In genomic region chr14:100323121-100323941, GRCh38 we compare ENCODE assay signal across 1 cellular context.
TF ChIP-seq lines count a peak whose summit lies in the region.

TSS of gene SLC25A47 (plus strand) at chr14:100323339. CDS start at chr14:100323415, 76 bp downstream.

TF ChIP-seq in H1, 55 proteins besides CTCF, POLR2A, EP300 and RAD21:
- no peak for TF ChIP-seq GTF2F1 (IDR thresholded peaks at IDR 0.05; ENCODE audit: borderline replicate concordance, low read depth, low read length)
- no peak for TF ChIP-seq FOSL1 (IDR thresholded peaks at IDR 0.05; ENCODE audit: insufficient read depth, low read depth, low read length)
- no peak for TF ChIP-seq CHD1 (IDR thresholded peaks at IDR 0.05; ENCODE audit: low read depth, low read length)
- no peak for TF ChIP-seq KDM1A (IDR thresholded peaks at IDR 0.05; ENCODE audit: borderline replicate concordance, low read length)
- TF ChIP-seq ASH2L (IDR thresholded peaks at IDR 0.05; ENCODE audit: low read length) = no peak
- TF ChIP-seq, protein P1, sequence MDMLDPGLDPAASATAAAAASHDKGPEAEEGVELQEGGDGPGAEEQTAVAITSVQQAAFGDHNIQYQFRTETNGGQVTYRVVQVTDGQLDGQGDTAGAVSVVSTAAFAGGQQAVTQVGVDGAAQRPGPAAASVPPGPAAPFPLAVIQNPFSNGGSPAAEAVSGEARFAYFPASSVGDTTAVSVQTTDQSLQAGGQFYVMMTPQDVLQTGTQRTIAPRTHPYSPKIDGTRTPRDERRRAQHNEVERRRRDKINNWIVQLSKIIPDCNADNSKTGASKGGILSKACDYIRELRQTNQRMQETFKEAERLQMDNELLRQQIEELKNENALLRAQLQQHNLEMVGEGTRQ (IDR thresholded peaks at IDR 0.05; ENCODE audit: low read length) = no peak
- no peak for TF ChIP-seq CTBP2 (IDR thresholded peaks at IDR 0.05; ENCODE audit: borderline replicate concordance, insufficient read depth, insufficient read length, low read length)
- TF ChIP-seq KDM5A (IDR thresholded peaks at IDR 0.05; ENCODE audit: low read length) = no peak
- no peak for TF ChIP-seq BACH1 (IDR thresholded peaks at IDR 0.05; ENCODE audit: low read length)
- TF ChIP-seq BCL11A (IDR thresholded peaks at IDR 0.05; ENCODE audit: low read depth in 2 of 2, low read length in 2 of 2) = no peak
- TF ChIP-seq CEBPB (IDR thresholded peaks at IDR 0.05; ENCODE audit: low read depth, low read length) = no peak
